ENCODE assay signal across 10 cellular contexts in genomic region chr16:11253009-11253994, GRCh38. TPM values are rescaled to one million over a fixed set of nuclear protein-coding genes. Genes with fewer than 3 reads are reported as not detected.
DNase-seq lines count a peak whose midpoint lies in the region; ATAC-seq, FAIRE-seq and TF ChIP-seq lines count a peak whose summit lies in the region.
"Had no signal": no experiment of that assay in that cellular context is flagged by ENCODE, and none has a peak within 500 bp of the region (broad histone marks: within the 10 kb centered on the region; RNA-seq: fewer than 3 reads in every experiment).

No MANE protein-coding gene starts in this region.

- TF ChIP-seq POLR2A in Peyer's patch (IDR thresholded peaks at IDR 0.05): no peak
- TF ChIP-seq POLR2A in GM12878 (IDR thresholded peaks at IDR 0.05; ENCODE audit: low read depth, low read length): peak; percentile 54; the same call in 1 of the 2 replicates

- H3K27ac ChIP-seq in CD4-positive, CD25-positive, alpha-beta regulatory T cell (ENCODE audit: insufficient read depth, low read length, poor library complexity, severe bottlenecking): peak overlapping the region; percentile 91
- H3K27ac ChIP-seq in Peyer's patch (peak overlapping the region; percentile 77 to 99 (median 98)), GM12878 (ENCODE audit: control insufficient read depth, insufficient read depth) (peak overlapping the region; percentile 71)
- H3K27ac ChIP-seq: VCaP had no signal

- TF ChIP-seq CTCF in Peyer's patch (IDR thresholded peaks at IDR 0.05) (no peak), GM12878 (IDR thresholded peaks at IDR 0.05 in 2 of 3, conservative IDR thresholded peaks at IDR 0.05 in 1 of 3; ENCODE audit: control insufficient read depth in 2 of 3, extremely low read depth in 1 of 3, insufficient read depth in 1 of 3, low read depth in 3 of 3, low read length in 3 of 3) (no peak), natural killer cell (IDR thresholded peaks at IDR 0.05) (no peak)

- BruUV-seq in GM12878 (replicated peaks; lab: Mats Ljungman, UMichigan): no TSS peak

- SMC1A ChIA-PET in GM12878 (lab: Charles Lee; ENCODE audit: uncharacterized antibody, unreplicated experiment): interaction anchor here (0.6 to 8.8 kb wide), 26 partner anchors 17 to 305 kb away, joined by 3 to 108 read pairs (median 5); no protein-coding TSS in a partner anchor

- H3K27ac Mint-ChIP-seq in CD4-positive, CD25-positive, alpha-beta regulatory T cell: peak overlapping the region; percentile 83 to 95 (median 92)
- peak overlapping the region; percentile 89 to 96 for H3K27ac Mint-ChIP-seq in natural killer cell

- H4K20me1 ChIP-seq in GM12878 (ENCODE audit: control insufficient read depth, insufficient read depth): no peaks in the 10 kb centered on the region

- peak; percentile 35 for FAIRE-seq in GM12878 (lab: Jason Lieb, UNC)

- no peak for ATAC-seq in CD4-positive, CD25-positive, alpha-beta regulatory T cell (ENCODE audit: low read depth in 2 of 2)
- ATAC-seq in GM12878: peak; percentile 0; the same call in 1 of the 3 replicates
- ATAC-seq in natural killer cell: peak in 2 of 3 donors; percentile 17 to 20
- no peak for ATAC-seq in Right ventricle myocardium superior (ENCODE audit: poor library complexity)
- no peak for ATAC-seq in GM21786 (IDR thresholded peaks at IDR 0.05; ENCODE audit: unreplicated experiment)

- H3K79me2 ChIP-seq in GM12878 (ENCODE audit: control insufficient read depth, insufficient read depth, low read length): peaks cover 37% of the 10 kb centered on the region

- RAD21 ChIA-PET in GM12878 (lab: Charles Lee; ENCODE audit: unreplicated experiment): interaction anchor here (0.8 to 11.8 kb wide), 16 partner anchors 20 to 269 kb away, joined by 3 to 243 read pairs (median 12); no protein-coding TSS in a partner anchor

- no peak for TF ChIP-seq EP300 in GM12878 (IDR thresholded peaks at IDR 0.05; ENCODE audit: borderline replicate concordance in 1 of 2, control insufficient read depth in 1 of 2, low read depth in 2 of 2, low read length in 2 of 2)

- H3K4me3 Mint-ChIP-seq in CD4-positive, CD25-positive, alpha-beta regulatory T cell: peak overlapping the region; percentile 86 to 99 (median 90)
- peak overlapping the region; percentile 83 for H3K4me3 Mint-ChIP-seq in natural killer cell

- in situ Hi-C loops in GM12878 (cut with MboI): loop anchor here (5.0 kb wide), 1 partner anchor 286 kb away; no protein-coding TSS in a partner anchor

- 16% methylated on average over 5 of the region's 5 CpGs for WGBS in GM12878 (ENCODE audit: insufficient coverage, insufficient replicate concordance, low lambda C conversion rate, missing lambda C conversion rate)

- no peak overlapping the region for H2AFZ ChIP-seq in GM12878 (ENCODE audit: control insufficient read depth, low read depth, low read length)

- H3K36me3 ChIP-seq in CD4-positive, CD25-positive, alpha-beta regulatory T cell (ENCODE audit: control insufficient read depth, insufficient read depth, low read length): no peaks in the 10 kb centered on the region
- no peaks in the 10 kb centered on the region for H3K36me3 ChIP-seq in Peyer's patch
- H3K36me3 ChIP-seq in GM12878 (ENCODE audit: control insufficient read depth in 2 of 2, insufficient read depth in 2 of 2, low read length in 1 of 2): peaks cover 0 to 3% of the 10 kb centered on the region in 2 experiments; a peak in 1 of 4 replicates

- CTCF ChIA-PET in GM12878 (lab: Yijun Ruan, JAX): interaction anchor here (0.8 to 11.0 kb wide), 17 partner anchors 17 to 289 kb away, joined by 3 to 170 read pairs (median 7); no protein-coding TSS in a partner anchor

- peaks cover 15 to 58% (median 38%) of the 10 kb centered on the region in 4 donors for H3K4me1 Mint-ChIP-seq in CD4-positive, CD25-positive, alpha-beta regulatory T cell
- H3K4me1 Mint-ChIP-seq in natural killer cell: peaks cover 38 to 56% of the 10 kb centered on the region in 2 donors

- H3K9ac ChIP-seq in GM12878 (ENCODE audit: control insufficient read depth, insufficient read depth, low read length): peak overlapping the region; percentile 89

- no peaks in the 10 kb centered on the region for H3K9me3 ChIP-seq in CD4-positive, CD25-positive, alpha-beta regulatory T cell (ENCODE audit: control insufficient read depth in 2 of 2, low read length in 2 of 2)
- H3K9me3 ChIP-seq in Peyer's patch: no peaks in the 10 kb centered on the region
- H3K9me3 ChIP-seq in GM12878 (replicated peaks; ENCODE audit: control insufficient read depth, insufficient read depth, low read length): no peaks in the 10 kb centered on the region

- H3K9me3 Mint-ChIP-seq in CD4-positive, CD25-positive, alpha-beta regulatory T cell: no peaks in the 10 kb centered on the region
- no peaks in the 10 kb centered on the region for H3K9me3 Mint-ChIP-seq in natural killer cell

- peak in 2 of 3 donors; percentile 25 to 67 for DNase-seq in CD4-positive, CD25-positive, alpha-beta regulatory T cell
- DNase-seq in Peyer's patch: peak in 1 of 3 donors; percentile 63
- DNase-seq in GM12878 (ENCODE audit: low read depth, low spot score): no peak
- DNase-seq in natural killer cell: peak; percentile 63
- no peak for DNase-seq in Right ventricle myocardium superior
- no peak for DNase-seq in DMS53 (lab: John Stamatoyannopoulos, UW)
- DNase-seq in GM19238 (ENCODE audit: insufficient read length, low spot score): no peak

- H3K27me3 ChIP-seq in CD4-positive, CD25-positive, alpha-beta regulatory T cell (ENCODE audit: control insufficient read depth, insufficient read depth, low read length): no peaks in the 10 kb centered on the region
- H3K27me3 ChIP-seq in Peyer's patch (no peaks in the 10 kb centered on the region), GM12878 (replicated peaks in 1 of 2; ENCODE audit: control insufficient read depth in 2 of 2, insufficient read depth in 2 of 2, low read length in 1 of 2) (no peaks in the 10 kb centered on the region)

- peaks cover 51% of the 10 kb centered on the region for H3K4me1 ChIP-seq in CD4-positive, CD25-positive, alpha-beta regulatory T cell (ENCODE audit: control insufficient read depth, insufficient read depth, low read length, poor library complexity, severe bottlenecking)
- H3K4me1 ChIP-seq in Peyer's patch: peaks cover 0 to 30% (median 6%) of the 10 kb centered on the region in 4 donors
- peaks cover 32% of the 10 kb centered on the region for H3K4me1 ChIP-seq in GM12878 (ENCODE audit: control insufficient read depth, insufficient read depth, low read length)

- no peaks in the 10 kb centered on the region for H3K27me3 Mint-ChIP-seq in CD4-positive, CD25-positive, alpha-beta regulatory T cell
- H3K27me3 Mint-ChIP-seq in natural killer cell (ENCODE audit: low read depth in 2 of 2): no peaks in the 10 kb centered on the region

- no peak for TF ChIP-seq RAD21 in GM12878 (IDR thresholded peaks at IDR 0.05; ENCODE audit: insufficient read depth, low read depth, low read length)

- peak overlapping the region; percentile 77 for H3K4me3 ChIP-seq in CD4-positive, CD25-positive, alpha-beta regulatory T cell (ENCODE audit: low read depth, low read length)
- H3K4me3 ChIP-seq in Peyer's patch (peak overlapping the region in 3 of 4 donors; percentile 83 to 99 (median 97)), GM12878 (peak overlapping the region; percentile 91)

- peaks cover 15% of the 10 kb centered on the region for H3K36me3 Mint-ChIP-seq in CD4-positive, CD25-positive, alpha-beta regulatory T cell
- H3K36me3 Mint-ChIP-seq in natural killer cell: no peaks in the 10 kb centered on the region

- POLR2A ChIA-PET in GM12878 (lab: Charles Lee): interaction anchor here (0.6 to 6.6 kb wide), 12 partner anchors 17 to 288 kb away, joined by 3 to 53 read pairs (median 6); no protein-coding TSS in a partner anchor

- intact Hi-C loops in GM12878 (cut with micrococcal nuclease; ENCODE audit: unreplicated experiment) (loop anchor here (2.0 kb wide), 1 partner anchor 51 kb away; no protein-coding TSS in a partner anchor), natural killer cell (cut with micrococcal nuclease) (loop anchor here (2.0 to 10.0 kb wide), 3 partner anchors 19 to 309 kb away; no protein-coding TSS in a partner anchor), Right ventricle myocardium superior (cut with DNase I) (no loop called here)

- H3K4me2 ChIP-seq in GM12878 (ENCODE audit: control insufficient read depth, insufficient read depth): peak overlapping the region; percentile 92

RNA-seq across cellular contexts. Expression of gene SOCS1, which starts 2.7 kb away (rescaled TPM):
- total RNA-seq in CD4-positive, CD25-positive, alpha-beta regulatory T cell: 91.5 TPM
- 10 to 100 TPM in 2 of 4 donors, 1 to 10 TPM in 2; 8.6 to 15.2 (median 9.7) TPM for polyA plus RNA-seq in CD4-positive, CD25-positive, alpha-beta regulatory T cell
- 10 to 100 TPM in 3 of 4 donors, 1 to 10 TPM in 1; 8.7 to 19.0 (median 15.3) TPM for total RNA-seq in Peyer's patch
- 86.2 and 98.0 TPM in 2 replicates for total RNA-seq in GM12878 (2013; cell fraction: nucleolus; rRNA removed)
- 9.8 and 10.1 TPM in 2 replicates for total RNA-seq in GM12878 (2014; rRNA removed)
- total RNA-seq in GM12878 (2014; rRNA removed; fragmentation: Illumina TruSeq; extraction: Trizol): 2.7 and 3.8 TPM in 2 replicates
- 35.4 and 37.2 TPM in 2 replicates for total RNA-seq in GM12878 (2021)
- polyA plus RNA-seq in GM12878 (2011; ENCODE audit: low read depth): 2.3 TPM
- polyA plus RNA-seq in GM12878 (2011; rRNA removed): 4.8 and 12.3 TPM in 2 replicates
- polyA plus RNA-seq in GM12878 (2011; cell fraction: cytosol; rRNA removed): 25.7 and 34.2 TPM in 2 replicates
- 63.5 and 75.0 TPM in 2 replicates for polyA plus RNA-seq in GM12878 (2011; cell fraction: nucleus; rRNA removed)
- polyA plus RNA-seq in GM12878 (2012): 8.7 and 19.7 TPM in 2 replicates
- 0.41 and 2.4 TPM in 2 replicates for polyA plus RNA-seq in GM12878 (2014; fragmentation: Illumina TruSeq; extraction: Trizol)
- polyA plus RNA-seq in GM12878 (2014; fragmentation: Nextera tagmentation; extraction: Ambion mirVana): 1 to 10 TPM in 1 of 2 experiments, under 1 TPM in 1; 0.42 to 1.2 TPM
- 39.8 and 43.4 TPM in 2 replicates for polyA plus RNA-seq in GM12878 (2014; rRNA removed)
- polyA plus RNA-seq in GM12878 (2016; fragmentation: Nextera tagmentation; extraction: Ambion mirVana): 10 to 100 TPM; 16.4 to 25.8 TPM
- 9.8 and 26.4 TPM in 2 replicates for polyA minus RNA-seq in GM12878 (2011; rRNA and poly(A)+ RNA removed)
- polyA minus RNA-seq in GM12878 (2011; cell fraction: cytosol; rRNA and poly(A)+ RNA removed): 27.6 and 37.3 TPM in 2 replicates
- polyA minus RNA-seq in GM12878 (2011; cell fraction: nucleus; rRNA and poly(A)+ RNA removed): 109 and 187 TPM in 2 replicates
- 10 to 100 TPM; 21.7 to 74.7 (median 27.2) TPM for total RNA-seq in natural killer cell
- total RNA-seq in Right ventricle myocardium superior: 3.7 TPM

RNA-seq across cellular contexts. Expression of gene TNP2, which starts 15.8 kb away (rescaled TPM):
- total RNA-seq in CD4-positive, CD25-positive, alpha-beta regulatory T cell: not detected
- polyA plus RNA-seq in CD4-positive, CD25-positive, alpha-beta regulatory T cell: not detected
- total RNA-seq in Peyer's patch (not detected), GM12878 (2014; rRNA removed) (not detected in 2 replicates), GM12878 (2014; rRNA removed; fragmentation: Illumina TruSeq; extraction: Trizol) (not detected in 2 replicates), GM12878 (2021) (not detected in 2 replicates), natural killer cell (not detected), Right ventricle myocardium superior (not detected)
- total RNA-seq in GM12878 (2013; cell fraction: nucleolus; rRNA removed): not detected in 2 replicates
- not detected for polyA plus RNA-seq in GM12878 (2011; ENCODE audit: low read depth)
- polyA plus RNA-seq in GM12878 (2011; rRNA removed) (not detected in 2 replicates), GM12878 (2014; fragmentation: Illumina TruSeq; extraction: Trizol) (not detected in 2 replicates), GM12878 (2014; fragmentation: Nextera tagmentation; extraction: Ambion mirVana) (not detected), GM12878 (2014; rRNA removed) (not detected in 2 replicates), GM12878 (2016; fragmentation: Nextera tagmentation; extraction: Ambion mirVana) (not detected)
- polyA plus RNA-seq in GM12878 (2011; cell fraction: cytosol; rRNA removed): not detected in 2 replicates
- polyA plus RNA-seq in GM12878 (2011; cell fraction: nucleus; rRNA removed): not detected in 2 replicates
- not detected in 2 replicates for polyA plus RNA-seq in GM12878 (2012)
- polyA minus RNA-seq in GM12878 (2011; rRNA and poly(A)+ RNA removed): not detected in 2 replicates
- not detected in 2 replicates for polyA minus RNA-seq in GM12878 (2011; cell fraction: cytosol; rRNA and poly(A)+ RNA removed)
- not detected in 2 replicates for polyA minus RNA-seq in GM12878 (2011; cell fraction: nucleus; rRNA and poly(A)+ RNA removed)
- total RNA-seq: pulmonary artery endothelial cell had no signal

RNA-seq across cellular contexts. Expression of gene PRM3, which starts 20.1 kb away (rescaled TPM):
- total RNA-seq in CD4-positive, CD25-positive, alpha-beta regulatory T cell: not detected
- not detected for polyA plus RNA-seq in CD4-positive, CD25-positive, alpha-beta regulatory T cell
- total RNA-seq in Peyer's patch: not detected
- total RNA-seq in GM12878 (2013; cell fraction: nucleolus; rRNA removed): not detected in 2 replicates
- not detected in 2 replicates for total RNA-seq in GM12878 (2014; rRNA removed)
- total RNA-seq in GM12878 (2014; rRNA removed; fragmentation: Illumina TruSeq; extraction: Trizol): not detected in 2 replicates
- total RNA-seq in GM12878 (2021): not detected in 2 replicates
- polyA plus RNA-seq in GM12878 (2011; ENCODE audit: low read depth): not detected
- polyA plus RNA-seq in GM12878 (2011; rRNA removed): not detected in 2 replicates
- polyA plus RNA-seq in GM12878 (2011; cell fraction: cytosol; rRNA removed): not detected in 2 replicates
- polyA plus RNA-seq in GM12878 (2011; cell fraction: nucleus; rRNA removed): not detected in 2 replicates
- not detected in 2 replicates for polyA plus RNA-seq in GM12878 (2012)
- polyA plus RNA-seq in GM12878 (2014; fragmentation: Illumina TruSeq; extraction: Trizol): not detected in 2 replicates
- polyA plus RNA-seq in GM12878 (2014; fragmentation: Nextera tagmentation; extraction: Ambion mirVana): not detected
- not detected in 2 replicates for polyA plus RNA-seq in GM12878 (2014; rRNA removed)
- polyA plus RNA-seq in GM12878 (2016; fragmentation: Nextera tagmentation; extraction: Ambion mirVana): not detected
- not detected in 2 replicates for polyA minus RNA-seq in GM12878 (2011; rRNA and poly(A)+ RNA removed)
- not detected in 2 replicates for polyA minus RNA-seq in GM12878 (2011; cell fraction: cytosol; rRNA and poly(A)+ RNA removed)
- not detected in 2 replicates for polyA minus RNA-seq in GM12878 (2011; cell fraction: nucleus; rRNA and poly(A)+ RNA removed)
- total RNA-seq in natural killer cell: not detected
- total RNA-seq in Right ventricle myocardium superior: not detected
- total RNA-seq: pulmonary artery endothelial cell had no signal

RNA-seq across cellular contexts. Expression of gene PRM2, which starts 23.0 kb away (rescaled TPM):
- total RNA-seq in CD4-positive, CD25-positive, alpha-beta regulatory T cell: not detected
- not detected for polyA plus RNA-seq in CD4-positive, CD25-positive, alpha-beta regulatory T cell
- total RNA-seq in Peyer's patch (not detected), GM12878 (2014; rRNA removed) (not detected in 2 replicates), GM12878 (2014; rRNA removed; fragmentation: Illumina TruSeq; extraction: Trizol) (not detected in 2 replicates), GM12878 (2021) (not detected in 2 replicates), natural killer cell (not detected), Right ventricle myocardium superior (not detected)
- total RNA-seq in GM12878 (2013; cell fraction: nucleolus; rRNA removed): not detected in 2 replicates
- not detected for polyA plus RNA-seq in GM12878 (2011; ENCODE audit: low read depth)
- polyA plus RNA-seq in GM12878 (2011; rRNA removed) (not detected in 2 replicates), GM12878 (2014; fragmentation: Illumina TruSeq; extraction: Trizol) (not detected in 2 replicates), GM12878 (2014; fragmentation: Nextera tagmentation; extraction: Ambion mirVana) (not detected), GM12878 (2014; rRNA removed) (0.27 TPM in 1 of 2 replicates, not detected in the other), GM12878 (2016; fragmentation: Nextera tagmentation; extraction: Ambion mirVana) (not detected)
- polyA plus RNA-seq in GM12878 (2011; cell fraction: cytosol; rRNA removed): not detected in 2 replicates
- polyA plus RNA-seq in GM12878 (2011; cell fraction: nucleus; rRNA removed): not detected in 2 replicates
- not detected in 2 replicates for polyA plus RNA-seq in GM12878 (2012)
- not detected in 2 replicates for polyA minus RNA-seq in GM12878 (2011; rRNA and poly(A)+ RNA removed)
- polyA minus RNA-seq in GM12878 (2011; cell fraction: cytosol; rRNA and poly(A)+ RNA removed): not detected in 2 replicates
- polyA minus RNA-seq in GM12878 (2011; cell fraction: nucleus; rRNA and poly(A)+ RNA removed): not detected in 2 replicates
- total RNA-seq: pulmonary artery endothelial cell had no signal

RNA-seq across cellular contexts. Expression of gene PRM1, which starts 27.8 kb away (rescaled TPM):
- not detected for total RNA-seq in CD4-positive, CD25-positive, alpha-beta regulatory T cell
- polyA plus RNA-seq in CD4-positive, CD25-positive, alpha-beta regulatory T cell: not detected
- total RNA-seq in Peyer's patch (not detected), GM12878 (2014; rRNA removed) (not detected in 2 replicates), GM12878 (2014; rRNA removed; fragmentation: Illumina TruSeq; extraction: Trizol) (not detected in 2 replicates), GM12878 (2021) (0.56 TPM in 1 of 2 replicates, not detected in the other), natural killer cell (not detected), Right ventricle myocardium superior (not detected)
- not detected in 2 replicates for total RNA-seq in GM12878 (2013; cell fraction: nucleolus; rRNA removed)
- not detected for polyA plus RNA-seq in GM12878 (2011; ENCODE audit: low read depth)
- polyA plus RNA-seq in GM12878 (2011; rRNA removed) (not detected in 2 replicates), GM12878 (2014; fragmentation: Illumina TruSeq; extraction: Trizol) (not detected in 2 replicates), GM12878 (2014; fragmentation: Nextera tagmentation; extraction: Ambion mirVana) (under 1 TPM in 1 of 2 experiments, not detected in 1; 0.20 TPM), GM12878 (2014; rRNA removed) (not detected in 2 replicates), GM12878 (2016; fragmentation: Nextera tagmentation; extraction: Ambion mirVana) (not detected)
- polyA plus RNA-seq in GM12878 (2011; cell fraction: cytosol; rRNA removed): not detected in 2 replicates
- not detected in 2 replicates for polyA plus RNA-seq in GM12878 (2011; cell fraction: nucleus; rRNA removed)
- polyA plus RNA-seq in GM12878 (2012): not detected in 2 replicates
- not detected in 2 replicates for polyA minus RNA-seq in GM12878 (2011; rRNA and poly(A)+ RNA removed)
- not detected in 2 replicates for polyA minus RNA-seq in GM12878 (2011; cell fraction: cytosol; rRNA and poly(A)+ RNA removed)
- not detected in 2 replicates for polyA minus RNA-seq in GM12878 (2011; cell fraction: nucleus; rRNA and poly(A)+ RNA removed)
- total RNA-seq: pulmonary artery endothelial cell had no signal

Comparison
In these comparisons a context has a peak if more than half of its experiments do, and no peak if none do; other contexts are left out.
1. ATAC-seq: peak in GM12878 (single experiment) and natural killer cell (2 of 3); none in CD4-positive, CD25-positive, alpha-beta regulatory T cell (0 of 2), Right ventricle myocardium superior (single experiment) and GM21786 (single experiment).
2. DNase-seq: peak in CD4-positive, CD25-positive, alpha-beta regulatory T cell (2 of 3) and natural killer cell (single experiment); none in GM12878 (single experiment), Right ventricle myocardium superior (single experiment), DMS53 (single experiment) and GM19238 (single experiment).
3. Peak in every context shown above with its lines, with median percentiles within 50 percentile points of each other: H3K27ac ChIP-seq and H3K4me3 ChIP-seq.